In the genomic region with DNA sequence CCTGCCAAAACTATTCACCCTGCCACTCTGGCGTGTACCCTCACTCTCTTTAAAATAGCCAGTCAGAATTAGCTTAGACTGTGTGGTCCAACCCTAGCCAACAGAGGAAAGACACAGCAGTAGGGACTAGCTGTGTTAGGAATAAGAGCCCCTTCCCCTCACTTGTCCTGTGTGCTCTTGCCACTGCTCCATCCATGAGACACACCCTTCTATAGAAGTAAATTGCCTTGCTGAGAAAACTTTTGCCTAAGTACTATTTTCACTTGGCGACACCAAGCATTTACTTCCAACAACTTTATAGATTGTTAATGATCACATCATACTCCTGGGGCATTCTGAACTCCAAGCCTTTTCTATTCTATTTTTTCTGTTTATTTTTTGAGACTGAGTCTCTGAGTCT, we compare ENCODE assay signal across 12 cellular contexts.
"Had no signal": no experiment of that assay in that cellular context is flagged by ENCODE, and none has a peak within 500 bp of the region (broad histone marks: within the 10 kb centered on the region; RNA-seq: fewer than 3 reads in every experiment).

No MANE protein-coding gene starts in this region.

- H3K36me3 ChIP-seq: HAP-1 had no signal

- H2AFZ ChIP-seq: GM23338 had no signal

- ATAC-seq: GM23338, HCT116 had no signal

- H3K4me1 Mint-ChIP-seq: GM23338 had no signal

- H3K27ac Mint-ChIP-seq: GM23338, HFFc6 had no signal

- H3K9ac ChIP-seq: KMS-11 had no signal

- FAIRE-seq: H1, H54, HTR-8/SVneo had no signal

- H3K4me2 ChIP-seq: GM23338, KMS-11 had no signal

- DNase-seq: HFFc6, IMR-90, Karpas-422, KBM-7 had no signal

- H3K4me3 Mint-ChIP-seq: GM23338, HFFc6 had no signal

- H3K4me3 ChIP-seq: GM23338, HAP-1 had no signal

- H3K27ac ChIP-seq: HL-60, KMS-11 had no signal
